In genomic region chr3:120765830-120766511, GRCh38 we compare ENCODE assay signal across 15 cellular contexts. TPM values are rescaled to one million over a fixed set of nuclear protein-coding genes. Genes with fewer than 3 reads are reported as not detected.
A peak's percentile ranks its signal among the peaks of the same experiment; 100 is the strongest.
DNase-seq lines count a peak whose midpoint lies in the region; ATAC-seq, FAIRE-seq and TF ChIP-seq lines count a peak whose summit lies in the region.
"Had no signal": no experiment of that assay in that cellular context is flagged by ENCODE, and none has a peak within 500 bp of the region (broad histone marks: within the 10 kb centered on the region; RNA-seq: fewer than 3 reads in every experiment).

No MANE protein-coding gene starts in this region.

- no peaks in the 10 kb centered on the region for H3K9me3 Mint-ChIP-seq in astrocyte (ENCODE audit: unreplicated experiment)
- H3K9me3 Mint-ChIP-seq: T-helper 1 cell treated with Interleukin-12 subunit alpha and Interleukin-12 subunit beta and Interleukin-4 antibody, amounts not matched to agents 30 μg/mL and 1 μg/mL, for 36 hours had no signal

- H3K4me1 ChIP-seq in astrocyte (ENCODE audit: insufficient read depth, low read length): peaks cover 6% of the 10 kb centered on the region

- peaks cover 5% of the 10 kb centered on the region for H4K20me1 ChIP-seq in astrocyte (ENCODE audit: insufficient read depth, low read length)

- H3K9me3 ChIP-seq in astrocyte (ENCODE audit: insufficient read depth, low read depth, low read length): no peaks in the 10 kb centered on the region
- H3K9me3 ChIP-seq: thoracic aorta had no signal

- H3K4me3 ChIP-seq in astrocyte (ENCODE audit: insufficient read depth, low read depth, low read length): no peak overlapping the region
- H3K4me3 ChIP-seq: thoracic aorta had no signal

- H3K4me1 Mint-ChIP-seq in astrocyte (ENCODE audit: low read depth, unreplicated experiment): peaks cover 50% of the 10 kb centered on the region

- H3K27ac Mint-ChIP-seq in astrocyte (ENCODE audit: unreplicated experiment): no peak overlapping the region
- H3K27ac Mint-ChIP-seq: T-helper 1 cell treated with Interleukin-12 subunit alpha and Interleukin-12 subunit beta and Interleukin-4 antibody, amounts not matched to agents 30 μg/mL and 1 μg/mL, for 36 hours had no signal

- no peaks in the 10 kb centered on the region for H3K27me3 ChIP-seq in astrocyte (ENCODE audit: insufficient read depth, low read length)

- H3K4me3 Mint-ChIP-seq in astrocyte (ENCODE audit: unreplicated experiment): no peak overlapping the region
- H3K4me3 Mint-ChIP-seq: T-helper 1 cell treated with Interleukin-12 subunit alpha and Interleukin-12 subunit beta and Interleukin-4 antibody, amounts not matched to agents 30 μg/mL and 1 μg/mL, for 36 hours had no signal

- H3K79me2 ChIP-seq in astrocyte (ENCODE audit: insufficient read depth, low read length): peaks cover 78% of the 10 kb centered on the region

- ATAC-seq in GM18907 (IDR thresholded peaks at IDR 0.05; ENCODE audit: unreplicated experiment): peak; percentile 61
- peak; percentile 62 for ATAC-seq in GM21576 (IDR thresholded peaks at IDR 0.05; ENCODE audit: unreplicated experiment)
- peak; percentile 53 for ATAC-seq in HG03108 (IDR thresholded peaks at IDR 0.05; ENCODE audit: unreplicated experiment)
- no peak for ATAC-seq in GM19324 (IDR thresholded peaks at IDR 0.05; ENCODE audit: low FRiP score, unreplicated experiment)
- ATAC-seq in SK-N-SH treated with all-trans-retinoic acid at 6 μM for 48 hours: no peak

- H3K9ac ChIP-seq in astrocyte (ENCODE audit: low read length): no peak overlapping the region

- no peak overlapping the region for H3K4me2 ChIP-seq in astrocyte (ENCODE audit: low read length)

- H3K27me3 Mint-ChIP-seq in astrocyte (ENCODE audit: low read depth, unreplicated experiment): no peaks in the 10 kb centered on the region

- no peaks in the 10 kb centered on the region for H3K36me3 ChIP-seq in astrocyte (ENCODE audit: insufficient read depth, low read length)
- H3K36me3 ChIP-seq: thoracic aorta had no signal

- no peak overlapping the region for H2AFZ ChIP-seq in astrocyte (ENCODE audit: low read depth, low read length)

- H3K36me3 Mint-ChIP-seq in astrocyte (ENCODE audit: low read depth, unreplicated experiment): peaks cover 3% of the 10 kb centered on the region

- DNase-seq in astrocyte (ENCODE audit: low read depth): no peak
- DNase-seq in NCI-H2171 treated with DMSO at 0.1 percent for 48 hours (lab: John Stamatoyannopoulos, UW): no peak
- no peak for DNase-seq in OCI-M2 (lab: John Stamatoyannopoulos, UW; ENCODE audit: unreplicated experiment)
- DNase-seq: activated CD8-positive, alpha-beta memory T cell treated with anti-CD3 and anti-CD28 coated beads for 24 hours; anterior cingulate cortex; NCI-H1092; NK-92 treated with Interleukin-12 subunit alpha and Interleukin-12 subunit beta, amount 100 ng/mL, for 24 hours had no signal

- no peak for TF ChIP-seq CTCF in astrocyte (IDR thresholded peaks at IDR 0.05; ENCODE audit: insufficient read depth, low read depth, low read length)

- H3K27ac ChIP-seq in astrocyte (ENCODE audit: low read depth, low read length): no peak overlapping the region
- H3K27ac ChIP-seq: HL-60, thoracic aorta had no signal

- peak; percentile 23 for FAIRE-seq in astrocyte (lab: Jason Lieb, UNC)

TF ChIP-seq in SK-N-SH treated with all-trans-retinoic acid at 6 μM for 48 hours, 23 proteins besides CTCF, POLR2A, EP300 and RAD21:
- TF ChIP-seq CSDC2 (CRISPR knock-in tag; IDR thresholded peaks at IDR 0.05) (no peak), GLIS3 (CRISPR knock-in tag; IDR thresholded peaks at IDR 0.05) (no peak), ZFP3 (CRISPR knock-in tag; IDR thresholded peaks at IDR 0.05) (no peak), TCF4 (CRISPR knock-in tag; IDR thresholded peaks at IDR 0.05; ENCODE audit: borderline replicate concordance) (no peak), CSRNP3 (CRISPR knock-in tag; IDR thresholded peaks at IDR 0.05) (no peak), TOX (CRISPR knock-in tag; IDR thresholded peaks at IDR 0.05; ENCODE audit: borderline replicate concordance) (no peak), RARB (CRISPR knock-in tag; IDR thresholded peaks at IDR 0.05) (no peak), ARNTL (CRISPR knock-in tag; IDR thresholded peaks at IDR 0.05; ENCODE audit: borderline replicate concordance, low read depth) (no peak), POU6F1 (CRISPR knock-in tag; IDR thresholded peaks at IDR 0.05; ENCODE audit: borderline replicate concordance, low read depth) (no peak), ZNF8 (CRISPR knock-in tag; IDR thresholded peaks at IDR 0.05) (no peak), ISL1 (CRISPR knock-in tag; IDR thresholded peaks at IDR 0.05) (no peak), ZFP30 (CRISPR knock-in tag; IDR thresholded peaks at IDR 0.05) (no peak), PPARA (CRISPR knock-in tag; IDR thresholded peaks at IDR 0.05; ENCODE audit: borderline replicate concordance) (no peak), ZNF565 (CRISPR knock-in tag; conservative IDR thresholded peaks at IDR 0.05; ENCODE audit: low read depth) (no peak), OSR1 (CRISPR knock-in tag; IDR thresholded peaks at IDR 0.05) (no peak)

RNA-seq across cellular contexts. Expression of gene GTF2E1, which starts 23.4 kb away (rescaled TPM):
- total RNA-seq in astrocyte: 28.8 and 31.6 TPM in 2 replicates

RNA-seq across cellular contexts. Expression of gene RABL3, which starts 23.7 kb away (rescaled TPM):
- 16.8 and 17.1 TPM in 2 replicates for total RNA-seq in astrocyte

Comparison
In these comparisons a context has a peak if more than half of its experiments do, and no peak if none do; other contexts are left out.
1. ATAC-seq: peak in GM18907 (single experiment), GM21576 (single experiment) and HG03108 (single experiment); none in GM19324 (single experiment) and SK-N-SH treated with all-trans-retinoic acid at 6 μM for 48 hours (single experiment).